In genomic region chr6:13181398-13181797, GRCh38 we compare ENCODE assay signal across 18 cellular contexts.
DNase-seq lines count a peak whose midpoint lies in the region; ATAC-seq and TF ChIP-seq lines count a peak whose summit lies in the region.
"Had no signal": no experiment of that assay in that cellular context is flagged by ENCODE, and none has a peak within 500 bp of the region (broad histone marks: within the 10 kb centered on the region; RNA-seq: fewer than 3 reads in every experiment).

No MANE protein-coding gene starts in this region.

- H3K4me2 ChIP-seq in osteoblast (ENCODE audit: insufficient read depth, low read length): peak overlapping the region; percentile 24

- intact Hi-C loops in dorsolateral prefrontal cortex (cut with DNase I): no loop called here

- POLR2A ChIA-PET in HEK293 (lab: Yijun Ruan, JAX): no interaction called here

- H3K27me3 Mint-ChIP-seq in activated T-cell treated with anti-CD3 and anti-CD28 coated beads, Interleukin-2, amount 50 U/mL, for 72 hours (ENCODE audit: low read depth): peaks cover 6% of the 10 kb centered on the region
- H3K27me3 Mint-ChIP-seq in stimulated activated naive B cell treated with anti-CD40 and anti-IgM and Interleukin-4, amounts not matched to agents 10 μg/mL and 1 μg/mL and 100 μg/mL, for 72 hours: peaks cover 7 to 8% of the 10 kb centered on the region in 2 donors

- H3K36me3 Mint-ChIP-seq in activated T-cell treated with anti-CD3 and anti-CD28 coated beads, Interleukin-2, amount 50 U/mL, for 72 hours (ENCODE audit: insufficient read depth in 2 of 2): no peaks in the 10 kb centered on the region
- H3K36me3 Mint-ChIP-seq in stimulated activated naive B cell treated with anti-CD40 and anti-IgM and Interleukin-4, amounts not matched to agents 10 μg/mL and 1 μg/mL and 100 μg/mL, for 72 hours: no peaks in the 10 kb centered on the region

- no peak overlapping the region for H3K4me3 Mint-ChIP-seq in activated T-cell treated with anti-CD3 and anti-CD28 coated beads, Interleukin-2, amount 50 U/mL, for 72 hours
- no peak overlapping the region for H3K4me3 Mint-ChIP-seq in stimulated activated naive B cell treated with anti-CD40 and anti-IgM and Interleukin-4, amounts not matched to agents 10 μg/mL and 1 μg/mL and 100 μg/mL, for 72 hours

- no peaks in the 10 kb centered on the region for H3K4me1 ChIP-seq in HEK293 (ENCODE audit: control insufficient read depth, insufficient read depth, low read length)
- H3K4me1 ChIP-seq in osteoblast (ENCODE audit: insufficient read depth, low read length): no peaks in the 10 kb centered on the region
- H3K4me1 ChIP-seq: HAP-1, SJCRH30 had no signal

- H3K27ac ChIP-seq in HEK293 (ENCODE audit: extremely low read depth, low read depth, low read length): no peak overlapping the region
- peak overlapping the region in 4 of 59 donors; percentile 4 to 53 (median 6) for H3K27ac ChIP-seq in dorsolateral prefrontal cortex
- no peak overlapping the region for H3K27ac ChIP-seq in osteoblast (ENCODE audit: low read depth, low read length)
- H3K27ac ChIP-seq: HL-60, RWPE1, SJCRH30 had no signal

- H4K20me1 ChIP-seq in osteoblast (ENCODE audit: insufficient read depth, low read length): no peaks in the 10 kb centered on the region

- H3K4me3 ChIP-seq in HEK293 (ENCODE audit: low read depth, low read length) (no peak overlapping the region), dorsolateral prefrontal cortex (peak overlapping the region in 55 of 59 donors; percentile 6 to 62 (median 38)), osteoblast (ENCODE audit: insufficient read depth, low read length) (no peak overlapping the region)
- H3K4me3 ChIP-seq: HAP-1, SJCRH30 had no signal

- H3K36me3 ChIP-seq in HEK293 (ENCODE audit: control insufficient read depth in 2 of 2, insufficient read depth in 1 of 2, low read length in 2 of 2) (no peaks in the 10 kb centered on the region), osteoblast (ENCODE audit: insufficient read depth, low read length) (no peaks in the 10 kb centered on the region)
- H3K36me3 ChIP-seq: HAP-1, SJCRH30 had no signal

- no peak overlapping the region for H2AFZ ChIP-seq in osteoblast (ENCODE audit: low read length)

- no peaks in the 10 kb centered on the region for H3K79me2 ChIP-seq in osteoblast (ENCODE audit: insufficient read depth, low read length)

- H3K27ac Mint-ChIP-seq in activated T-cell treated with anti-CD3 and anti-CD28 coated beads, Interleukin-2, amount 50 U/mL, for 72 hours: no peak overlapping the region
- H3K27ac Mint-ChIP-seq in stimulated activated naive B cell treated with anti-CD40 and anti-IgM and Interleukin-4, amounts not matched to agents 10 μg/mL and 1 μg/mL and 100 μg/mL, for 72 hours: no peak overlapping the region

- CTCF ChIA-PET in HEK293 (lab: Yijun Ruan, JAX): interaction anchor here (0.5 kb wide), 1 partner anchor 710 kb away, joined by 3 read pairs; no protein-coding TSS in a partner anchor

- no peak for TF ChIP-seq CTCF in HEK293 (tag by site-specific recombination; IDR thresholded peaks at IDR 0.05)
- no peak for TF ChIP-seq CTCF in dorsolateral prefrontal cortex (IDR thresholded peaks at IDR 0.05 in 54 of 56, conservative IDR thresholded peaks at IDR 0.05 in 2 of 56; ENCODE audit: low read depth in 1 of 56, partially characterized antibody in 56 of 56)
- TF ChIP-seq CTCF in osteoblast (IDR thresholded peaks at IDR 0.05; ENCODE audit: extremely low read depth, low read depth, low read length): no peak

- DNase-seq in SW480 (ENCODE audit: low spot score) (peak; percentile 85), dorsolateral prefrontal cortex (no peak), osteoblast (ENCODE audit: insufficient read length, low spot score, missing footprints) (no peak), NCI-H2171 (lab: John Stamatoyannopoulos, UW) (no peak)
- no peak for DNase-seq in activated T-cell treated with anti-CD3 and anti-CD28 coated beads, Interleukin-2, amount 50 U/mL, for 72 hours
- no peak for DNase-seq in stimulated activated naive B cell treated with anti-CD40 and anti-IgM and Interleukin-4, amounts not matched to agents 10 μg/mL and 1 μg/mL and 100 μg/mL, for 72 hours
- DNase-seq: KBM-7, MV-4-11, NCI-H187 treated with DMSO at 0.1 percent for 48 hours, NCI-H446 treated with DMSO at 0.1 percent for 48 hours, NCI-H748 treated with DMSO at 0.1 percent for 48 hours, PC-3, SJCRH30 had no signal

- peaks cover 12% of the 10 kb centered on the region for H3K4me1 Mint-ChIP-seq in activated T-cell treated with anti-CD3 and anti-CD28 coated beads, Interleukin-2, amount 50 U/mL, for 72 hours (ENCODE audit: low read depth)
- peaks cover 5 to 15% of the 10 kb centered on the region in 2 donors for H3K4me1 Mint-ChIP-seq in stimulated activated naive B cell treated with anti-CD40 and anti-IgM and Interleukin-4, amounts not matched to agents 10 μg/mL and 1 μg/mL and 100 μg/mL, for 72 hours

- ATAC-seq in activated T-cell treated with anti-CD3 and anti-CD28 coated beads, Interleukin-2, amount 50 U/mL, for 72 hours (replicated peaks in 1 of 2): no peak
- no peak for ATAC-seq in stimulated activated naive B cell treated with anti-CD40 and anti-IgM and Interleukin-4, amounts not matched to agents 10 μg/mL and 1 μg/mL and 100 μg/mL, for 72 hours (replicated peaks)
- ATAC-seq in HG03135 (IDR thresholded peaks at IDR 0.05; ENCODE audit: unreplicated experiment): no peak
- ATAC-seq: PC-3 had no signal

- H3K9me3 ChIP-seq in HEK293 (ENCODE audit: control insufficient read depth, insufficient read depth, low read depth, low read length) (no peaks in the 10 kb centered on the region), osteoblast (ENCODE audit: low read depth, low read length) (no peaks in the 10 kb centered on the region)
- H3K9me3 ChIP-seq: HAP-1, SJCRH30 had no signal

- no peaks in the 10 kb centered on the region for H3K9me3 Mint-ChIP-seq in activated T-cell treated with anti-CD3 and anti-CD28 coated beads, Interleukin-2, amount 50 U/mL, for 72 hours
- H3K9me3 Mint-ChIP-seq in stimulated activated naive B cell treated with anti-CD40 and anti-IgM and Interleukin-4, amounts not matched to agents 10 μg/mL and 1 μg/mL and 100 μg/mL, for 72 hours: no peaks in the 10 kb centered on the region

- H3K27me3 ChIP-seq in dorsolateral prefrontal cortex: no peaks in the 10 kb centered on the region
- H3K27me3 ChIP-seq in osteoblast (ENCODE audit: insufficient read depth, low read length): no peaks in the 10 kb centered on the region
- H3K27me3 ChIP-seq: SJCRH30 had no signal

TF ChIP-seq in HEK293, 187 proteins besides CTCF, POLR2A, EP300 and RAD21:
- TF ChIP-seq TCF7L2 (IDR thresholded peaks at IDR 0.05; ENCODE audit: borderline replicate concordance, low read depth, low read length) (0 out of 2 replicates have a peak, but pooled peaks have one; percentile 28), ZNF558 (tag by site-specific recombination; IDR thresholded peaks at IDR 0.05) (no peak)

Comparison
In these comparisons a context has a peak if more than half of its experiments do, and no peak if none do; other contexts are left out.
1. H3K4me3 ChIP-seq: peak in dorsolateral prefrontal cortex (55 of 59); none in HEK293 (single experiment) and osteoblast (single experiment).